23 cellular contexts compared by ENCODE assay signal in genomic region chr16:85680352-85680944, GRCh38. TPM values are rescaled to one million over a fixed set of nuclear protein-coding genes. Genes with fewer than 3 reads are reported as not detected.
A peak's percentile ranks its signal among the peaks of the same experiment; 100 is the strongest.
DNase-seq lines count a peak whose midpoint lies in the region; ATAC-seq and TF ChIP-seq lines count a peak whose summit lies in the region.
"Had no signal": no experiment of that assay in that cellular context is flagged by ENCODE, and none has a peak within 500 bp of the region (broad histone marks: within the 10 kb centered on the region; RNA-seq: fewer than 3 reads in every experiment).

No MANE protein-coding gene starts in this region.

- H3K79me2 ChIP-seq in osteoblast (ENCODE audit: insufficient read depth, low read length), result no peaks in the 10 kb centered on the region

- no peak overlapping the region for H2AFZ ChIP-seq in osteoblast (ENCODE audit: low read length)

- no peak for TF ChIP-seq CTCF in CD8-positive, alpha-beta T cell (IDR thresholded peaks at IDR 0.05)
- TF ChIP-seq CTCF in glutamatergic neuron (IDR thresholded peaks at IDR 0.05; ENCODE audit: partially characterized antibody, unreplicated experiment) (no peak), osteoblast (IDR thresholded peaks at IDR 0.05; ENCODE audit: extremely low read depth, low read depth, low read length) (no peak)

- H3K27ac Mint-ChIP-seq in T-helper 1 cell treated with Interleukin-12 subunit alpha and Interleukin-12 subunit beta and Interleukin-4 antibody, amounts not matched to agents 30 μg/mL and 1 μg/mL, for 36 hours, result peak overlapping the region; percentile 0
- H3K27ac Mint-ChIP-seq in CD8-positive, alpha-beta T cell, result peak overlapping the region; percentile 29
- peak overlapping the region; percentile 88 for H3K27ac Mint-ChIP-seq in glutamatergic neuron (ENCODE audit: unreplicated experiment)

- peaks cover 14% of the 10 kb centered on the region for H3K4me1 Mint-ChIP-seq in T-helper 1 cell treated with Interleukin-12 subunit alpha and Interleukin-12 subunit beta and Interleukin-4 antibody, amounts not matched to agents 30 μg/mL and 1 μg/mL, for 36 hours (ENCODE audit: low read depth)
- H3K4me1 Mint-ChIP-seq in CD8-positive, alpha-beta T cell (ENCODE audit: low read depth), result peaks cover 5% of the 10 kb centered on the region
- peaks cover 11% of the 10 kb centered on the region for H3K4me1 Mint-ChIP-seq in glutamatergic neuron (ENCODE audit: low read depth, unreplicated experiment)

- no peak overlapping the region for H3K4me2 ChIP-seq in osteoblast (ENCODE audit: insufficient read depth, low read length)

- intact Hi-C loops in CD8-positive, alpha-beta T cell (cut with DNase I, micrococcal nuclease), result loop anchor here in 1 of 2 experiments (10.0 kb wide), 1 partner anchor 1496 kb away; the partner anchor contains the start of gene TAF1C

- H3K27ac ChIP-seq in CD8-positive, alpha-beta T cell (ENCODE audit: low read depth, low read length), result no peak overlapping the region
- no peak overlapping the region for H3K27ac ChIP-seq in osteoblast (ENCODE audit: low read depth, low read length)
- H3K27ac ChIP-seq: SJSA1, stomach had no signal

- H3K9me3 ChIP-seq in CD8-positive, alpha-beta T cell (ENCODE audit: low read length), result no peaks in the 10 kb centered on the region
- no peaks in the 10 kb centered on the region for H3K9me3 ChIP-seq in osteoblast (ENCODE audit: low read depth, low read length)
- H3K9me3 ChIP-seq: SJSA1, stomach had no signal

- H3K4me3 Mint-ChIP-seq in T-helper 1 cell treated with Interleukin-12 subunit alpha and Interleukin-12 subunit beta and Interleukin-4 antibody, amounts not matched to agents 30 μg/mL and 1 μg/mL, for 36 hours, result no peak overlapping the region
- no peak overlapping the region for H3K4me3 Mint-ChIP-seq in CD8-positive, alpha-beta T cell
- no peak overlapping the region for H3K4me3 Mint-ChIP-seq in glutamatergic neuron (ENCODE audit: unreplicated experiment)

- POLR2A ChIA-PET in CD8-positive, alpha-beta T cell (lab: Charles Lee), result interaction anchor here (1.0 kb wide), 1 partner anchor 9 kb away, joined by 3 read pairs; no protein-coding TSS in a partner anchor

- peaks cover 20% of the 10 kb centered on the region for H3K36me3 Mint-ChIP-seq in T-helper 1 cell treated with Interleukin-12 subunit alpha and Interleukin-12 subunit beta and Interleukin-4 antibody, amounts not matched to agents 30 μg/mL and 1 μg/mL, for 36 hours (ENCODE audit: low read depth)
- H3K36me3 Mint-ChIP-seq in CD8-positive, alpha-beta T cell, result peaks cover 11% of the 10 kb centered on the region
- H3K36me3 Mint-ChIP-seq in glutamatergic neuron (ENCODE audit: unreplicated experiment), result no peaks in the 10 kb centered on the region

- DNase-seq in T-helper 1 cell, result no peak
- no peak for DNase-seq in CD8-positive, alpha-beta T cell
- no peak for DNase-seq in glutamatergic neuron
- DNase-seq in osteoblast (ENCODE audit: insufficient read length, low spot score, missing footprints), result peak; percentile 22
- no peak for DNase-seq in putamen (ENCODE audit: low spot score)
- DNase-seq in LoVo (ENCODE audit: low spot score), result no peak
- no peak for DNase-seq in stimulated activated CD4-positive, alpha-beta T cell treated with anti-CD3 and anti-CD28 coated beads, Interleukin-2, amount 100 ng/mL, for 24 hours
- DNase-seq: 8988T; activated CD4-positive, CD25-positive, alpha-beta regulatory T cell; anterior cingulate cortex; DMS 273 treated with DMSO at 0.1 percent for 48 hours; effector memory CD4-positive, alpha-beta T cell; GF-D8; IMR-90; left cardiac atrium; NCI-H1694 treated with DMSO at 0.1 percent for 48 hours; nucleus accumbens; stomach; T-helper 9 cell had no signal

- H3K9me3 Mint-ChIP-seq in T-helper 1 cell treated with Interleukin-12 subunit alpha and Interleukin-12 subunit beta and Interleukin-4 antibody, amounts not matched to agents 30 μg/mL and 1 μg/mL, for 36 hours, result no peaks in the 10 kb centered on the region
- H3K9me3 Mint-ChIP-seq in CD8-positive, alpha-beta T cell, result no peaks in the 10 kb centered on the region
- peaks cover 24% of the 10 kb centered on the region for H3K9me3 Mint-ChIP-seq in glutamatergic neuron (ENCODE audit: unreplicated experiment)

- no peaks in the 10 kb centered on the region for H3K4me1 ChIP-seq in CD8-positive, alpha-beta T cell (ENCODE audit: insufficient read depth, low read length)
- no peaks in the 10 kb centered on the region for H3K4me1 ChIP-seq in osteoblast (ENCODE audit: insufficient read depth, low read length)
- H3K4me1 ChIP-seq: SJSA1 had no signal

- H3K36me3 ChIP-seq in CD8-positive, alpha-beta T cell (ENCODE audit: insufficient read depth, low read length), result no peaks in the 10 kb centered on the region
- peaks cover 33% of the 10 kb centered on the region for H3K36me3 ChIP-seq in osteoblast (ENCODE audit: insufficient read depth, low read length)

- no peaks in the 10 kb centered on the region for H3K27me3 Mint-ChIP-seq in T-helper 1 cell treated with Interleukin-12 subunit alpha and Interleukin-12 subunit beta and Interleukin-4 antibody, amounts not matched to agents 30 μg/mL and 1 μg/mL, for 36 hours (ENCODE audit: low read depth)
- no peaks in the 10 kb centered on the region for H3K27me3 Mint-ChIP-seq in CD8-positive, alpha-beta T cell (ENCODE audit: low read depth)
- H3K27me3 Mint-ChIP-seq in glutamatergic neuron (ENCODE audit: unreplicated experiment), result peaks cover 14% of the 10 kb centered on the region

- H3K27me3 ChIP-seq in CD8-positive, alpha-beta T cell (ENCODE audit: insufficient read depth, low read length), result no peaks in the 10 kb centered on the region
- no peaks in the 10 kb centered on the region for H3K27me3 ChIP-seq in osteoblast (ENCODE audit: insufficient read depth, low read length)
- H3K27me3 ChIP-seq: SJSA1, stomach had no signal

- H4K20me1 ChIP-seq in osteoblast (ENCODE audit: insufficient read depth, low read length), result peaks cover under 1% of the 10 kb centered on the region

- CTCF ChIA-PET in CD8-positive, alpha-beta T cell (lab: Charles Lee), result interaction anchor here (1.3 to 1.5 kb wide), 2 partner anchors 37 to 38 kb away, joined by 3 read pairs; no protein-coding TSS in a partner anchor

- H3K4me3 ChIP-seq in CD8-positive, alpha-beta T cell (ENCODE audit: low read depth, low read length), result no peak overlapping the region
- no peak overlapping the region for H3K4me3 ChIP-seq in osteoblast (ENCODE audit: insufficient read depth, low read length)
- H3K4me3 ChIP-seq: SJSA1, stomach had no signal

- no peak for ATAC-seq in CD8-positive, alpha-beta T cell
- ATAC-seq: left cardiac atrium, Panc1, sciatic nerve had no signal

RNA-seq across cellular contexts. Expression of gene GINS2, which starts 8.3 kb away (rescaled TPM):
- total RNA-seq in CD8-positive, alpha-beta T cell, result 1 to 10 TPM in 1 of 2 experiments, under 1 TPM in 1; 0.58 to 1.0 TPM
- 7.1 TPM for total RNA-seq in glutamatergic neuron (ENCODE audit: unreplicated experiment)
- 1.2 and 1.8 TPM in 2 replicates for total RNA-seq in osteoblast

Comparison
In these comparisons a context has a peak if more than half of its experiments do, and no peak if none do; other contexts are left out.
1. H3K27ac Mint-ChIP-seq: peak in every context shown above with its lines; median percentile 88 in glutamatergic neuron; 29 in CD8-positive, alpha-beta T cell; 0 in T-helper 1 cell treated with Interleukin-12 subunit alpha and Interleukin-12 subunit beta and Interleukin-4 antibody, amounts not matched to agents 30 μg/mL and 1 μg/mL, for 36 hours.